Comparison of ENCODE assay signal across 9 cellular contexts in genomic region chr6:139588076-139588639, GRCh38.
DNase-seq lines count a peak whose midpoint lies in the region; ATAC-seq and TF ChIP-seq lines count a peak whose summit lies in the region.
"Had no signal": no experiment of that assay in that cellular context is flagged by ENCODE, and none has a peak within 500 bp of the region (broad histone marks: within the 10 kb centered on the region; RNA-seq: fewer than 3 reads in every experiment).

No MANE protein-coding gene starts in this region.

- peak overlapping the region; percentile 97 for H2AK5ac ChIP-seq in mesenchymal stem cell (ENCODE audit: low read length, severe bottlenecking)

- peak overlapping the region; percentile 77 for H2BK120ac ChIP-seq in mesenchymal stem cell (ENCODE audit: low read depth, low read length)

- no peak overlapping the region for H3K23ac ChIP-seq in mesenchymal stem cell (ENCODE audit: low read length in 2 of 2)

- H3K4me1 ChIP-seq in Caco-2 (peaks cover 71% of the 10 kb centered on the region), mesenchymal stem cell (ENCODE audit: control insufficient read depth, insufficient read depth, low read depth, low read length) (peaks cover 4% of the 10 kb centered on the region)

- H3K4me1 Mint-ChIP-seq in Caco-2 (ENCODE audit: low read depth, unreplicated experiment) = peaks cover 71% of the 10 kb centered on the region

- H3K9me3 ChIP-seq in Caco-2 (no peaks in the 10 kb centered on the region), mesenchymal stem cell (ENCODE audit: control insufficient read depth, low read length) (no peaks in the 10 kb centered on the region)

- TF ChIP-seq CTCF in Caco-2 (IDR thresholded peaks at IDR 0.05; ENCODE audit: insufficient read depth in 1 of 2, low read depth in 1 of 2, low read length in 1 of 2, severe bottlenecking in 1 of 2, unreplicated experiment in 1 of 2) = no peak

- H3K18ac ChIP-seq in mesenchymal stem cell (ENCODE audit: low read depth in 1 of 2, low read length in 2 of 2) = peak overlapping the region; percentile 44 to 85

- peak overlapping the region; percentile 96 for H2BK5ac ChIP-seq in mesenchymal stem cell (ENCODE audit: low read depth, low read length, poor library complexity, severe bottlenecking)

- peak overlapping the region; percentile 8 to 52 for H2BK12ac ChIP-seq in mesenchymal stem cell (ENCODE audit: low read length in 2 of 2)

- H3K79me1 ChIP-seq in mesenchymal stem cell (replicated peaks; ENCODE audit: low read length, poor library complexity, severe bottlenecking) = no peaks in the 10 kb centered on the region

- H3K36me3 ChIP-seq in Caco-2 (ENCODE audit: control insufficient read depth, insufficient read depth, low read length) (no peaks in the 10 kb centered on the region), mesenchymal stem cell (ENCODE audit: control insufficient read depth in 1 of 2, insufficient read depth in 2 of 2, low read depth in 1 of 2, low read length in 2 of 2) (no peaks in the 10 kb centered on the region)

- 17% methylated on average over 3 of the region's 3 CpGs for WGBS in mesenchymal stem cell

- CTCF ChIA-PET in Caco-2 (lab: Charles Lee) = interaction anchor here (0.8 to 1.4 kb wide), 2 partner anchors 11 to 213 kb away, joined by 3 read pairs; no protein-coding TSS in a partner anchor

- DNase-seq in Caco-2 = peak; percentile 30 to 45
- DNase-seq in NCI-H187 (lab: John Stamatoyannopoulos, UW) = peak; percentile 17 to 27
- peak; percentile 85 for DNase-seq in amniotic epithelial cell (ENCODE audit: low read depth)
- peak; percentile 75 for DNase-seq in mesenchymal stem cell
- no peak for DNase-seq in cerebellar cortex (ENCODE audit: low spot score)
- DNase-seq in central memory CD4-positive, alpha-beta T cell = no peak
- DNase-seq in 8988T = no peak
- DNase-seq: midbrain had no signal

- H3K27me3 ChIP-seq in Caco-2 (replicated peaks; ENCODE audit: control insufficient read depth, insufficient read depth, low read length) (no peaks in the 10 kb centered on the region), mesenchymal stem cell (ENCODE audit: control insufficient read depth in 1 of 2, insufficient read depth in 1 of 2, low read length in 2 of 2) (no peaks in the 10 kb centered on the region)

- H3K27ac ChIP-seq in mesenchymal stem cell (ENCODE audit: low read length, poor library complexity, severe bottlenecking) = peak overlapping the region; percentile 98

- no peak overlapping the region for H4K91ac ChIP-seq in mesenchymal stem cell (ENCODE audit: low read length)

- H3K27me3 Mint-ChIP-seq in Caco-2 (ENCODE audit: insufficient read depth, unreplicated experiment) = no peaks in the 10 kb centered on the region

- H3K4me3 ChIP-seq in Caco-2 (ENCODE audit: low read depth, low read length) (no peak overlapping the region), mesenchymal stem cell (ENCODE audit: insufficient read depth in 1 of 2, low read depth in 1 of 2, low read length in 2 of 2) (no peak overlapping the region)

- no peak for ATAC-seq in GM18870 (IDR thresholded peaks at IDR 0.05; ENCODE audit: unreplicated experiment)

- H3K14ac ChIP-seq in mesenchymal stem cell (ENCODE audit: low read length in 2 of 2) = no peak overlapping the region

- no peak overlapping the region for H3K4me2 ChIP-seq in mesenchymal stem cell (ENCODE audit: low read length, poor library complexity, severe bottlenecking)

- BruUV-seq in Caco-2 (replicated peaks; lab: Mats Ljungman, UMichigan) = no TSS peak

- H3K27ac Mint-ChIP-seq in Caco-2 (ENCODE audit: unreplicated experiment) = peak overlapping the region; percentile 91

- H3K9me3 Mint-ChIP-seq in Caco-2 (ENCODE audit: unreplicated experiment) = no peaks in the 10 kb centered on the region

- H3K36me3 Mint-ChIP-seq in Caco-2 (ENCODE audit: insufficient read depth, unreplicated experiment) = peaks cover 10% of the 10 kb centered on the region

- no peak overlapping the region for H2AFZ ChIP-seq in mesenchymal stem cell (ENCODE audit: low read depth, low read length)

- POLR2A ChIA-PET in Caco-2 (lab: Charles Lee) = interaction anchor here (0.5 to 1.6 kb wide), 3 partner anchors 58 to 214 kb away, joined by 4 to 13 read pairs (median 4); partner anchors contain the start of gene CITED2

- H3K4me3 Mint-ChIP-seq in Caco-2 (ENCODE audit: unreplicated experiment) = peak overlapping the region; percentile 22

- intact Hi-C loops in Caco-2 (cut with micrococcal nuclease; ENCODE audit: unreplicated experiment) = loop anchor here (1.0 to 5.0 kb wide), 6 partner anchors 10 to 409 kb away; no protein-coding TSS in a partner anchor

- peak overlapping the region; percentile 21 to 61 for H3K4ac ChIP-seq in mesenchymal stem cell (ENCODE audit: low read depth in 1 of 2, low read length in 2 of 2)

- no peak overlapping the region for H2BK15ac ChIP-seq in mesenchymal stem cell (ENCODE audit: low read depth, poor library complexity, severe bottlenecking)

- H3K9ac ChIP-seq in mesenchymal stem cell (ENCODE audit: low read length) = peak overlapping the region; percentile 19

- H4K8ac ChIP-seq in mesenchymal stem cell (ENCODE audit: low read length) = peak overlapping the region; percentile 27

Comparison
In these comparisons a context has a peak if more than half of its experiments do, and no peak if none do; other contexts are left out.
1. DNase-seq: peak in Caco-2 (2 of 2), NCI-H187 (2 of 2), amniotic epithelial cell (single experiment) and mesenchymal stem cell (single experiment); none in cerebellar cortex (single experiment), central memory CD4-positive, alpha-beta T cell (single experiment) and 8988T (single experiment).